Comparison of ENCODE assay signal across 8 cellular contexts in the genomic region with DNA sequence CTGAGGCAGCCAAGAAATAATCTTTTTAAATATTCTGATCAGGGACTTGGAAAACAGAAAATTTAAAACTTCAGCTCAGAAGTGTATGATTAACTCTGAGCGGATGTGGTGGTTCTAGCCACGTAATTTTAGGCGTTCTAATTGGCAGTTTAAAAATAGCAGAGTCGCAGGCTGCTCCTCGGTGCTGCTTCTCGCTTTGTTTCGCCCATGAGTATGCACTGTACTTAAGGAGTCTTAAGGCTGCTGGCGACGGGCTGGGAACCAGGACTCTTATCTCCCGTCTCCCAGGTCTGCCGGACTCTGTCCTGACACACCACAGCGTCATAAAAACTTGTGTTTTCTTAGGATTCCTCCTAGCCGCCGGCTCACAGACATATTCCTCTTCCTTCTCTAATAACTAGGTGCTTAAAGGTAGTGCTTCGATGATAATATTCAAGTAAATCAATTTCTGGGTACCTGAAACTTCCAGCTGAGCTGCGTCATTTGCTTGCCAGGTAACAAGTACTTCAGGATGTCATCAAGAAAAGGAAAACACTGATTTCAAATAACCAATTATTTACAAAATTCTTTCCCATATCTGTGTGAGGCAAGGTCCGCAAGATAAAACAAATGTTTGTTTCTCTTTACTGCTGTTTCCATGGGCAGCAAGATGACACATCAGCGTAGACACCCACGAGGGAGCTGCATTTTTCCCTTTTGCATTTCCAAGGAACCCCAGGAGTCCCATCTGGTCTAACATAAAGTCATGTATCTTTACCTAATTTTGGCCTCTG.
A peak's percentile ranks its signal among the peaks of the same experiment; 100 is the strongest.
DNase-seq lines count a peak whose midpoint lies in the region; ATAC-seq and TF ChIP-seq lines count a peak whose summit lies in the region.

No MANE protein-coding gene starts in this region.

- TF ChIP-seq POLR2A in esophagus muscularis mucosa (IDR thresholded peaks at IDR 0.05; ENCODE audit: low read depth), result no peak

- no peak overlapping the region for H2AK5ac ChIP-seq in neuronal stem cell (ENCODE audit: low read depth, low read length)

- no peak overlapping the region for H2BK15ac ChIP-seq in neuronal stem cell (ENCODE audit: low read length)

- H2BK120ac ChIP-seq in neuronal stem cell (ENCODE audit: low read depth, low read length), result no peak overlapping the region

- H2AFZ ChIP-seq in neuronal stem cell (ENCODE audit: low read length), result peak overlapping the region; percentile 47

- H3K23ac ChIP-seq in neuronal stem cell (ENCODE audit: low read depth, low read length, poor library complexity), result no peak overlapping the region

- H2BK12ac ChIP-seq in neuronal stem cell (ENCODE audit: low read length), result no peak overlapping the region

- H4K8ac ChIP-seq in neuronal stem cell (ENCODE audit: low read depth, low read length), result no peak overlapping the region

- H3K18ac ChIP-seq in neuronal stem cell (ENCODE audit: low read length), result no peak overlapping the region

- WGBS in esophagus muscularis mucosa, result 42% methylated on average over 19 of the region's 19 CpGs
- WGBS in neuronal stem cell (ENCODE audit: extremely low coverage in 2 of 2, insufficient read length in 2 of 2, insufficient replicate concordance in 1 of 2), 2 donors, result no CpG with 5 or more reads among the region's 19 CpGs

- no peaks in the 10 kb centered on the region for H3K9me3 ChIP-seq in esophagus muscularis mucosa
- peaks cover 0 to 4% of the 10 kb centered on the region in 2 donors for H3K9me3 ChIP-seq in neuronal stem cell (replicated peaks in 1 of 2; ENCODE audit: control insufficient read depth in 2 of 2, insufficient read depth in 1 of 2, low read depth in 1 of 2, low read length in 2 of 2)

- no peak for TF ChIP-seq EP300 in esophagus muscularis mucosa (IDR thresholded peaks at IDR 0.05)

- H3K36me3 ChIP-seq in esophagus muscularis mucosa, result no peaks in the 10 kb centered on the region
- no peaks in the 10 kb centered on the region for H3K36me3 ChIP-seq in neuronal stem cell (replicated peaks in 1 of 2; ENCODE audit: control insufficient read depth in 2 of 2, insufficient read depth in 2 of 2, low read length in 2 of 2)

- H3K14ac ChIP-seq in neuronal stem cell (ENCODE audit: low read length), result no peak overlapping the region

- ATAC-seq in GM18909 (IDR thresholded peaks at IDR 0.05; ENCODE audit: poor library complexity, unreplicated experiment) (peak; percentile 85), HG03175 (IDR thresholded peaks at IDR 0.05; ENCODE audit: unreplicated experiment) (peak; percentile 77)

- no peak overlapping the region for H4K91ac ChIP-seq in neuronal stem cell (ENCODE audit: low read depth, low read length, poor library complexity)

- no peak for TF ChIP-seq CTCF in esophagus muscularis mucosa (IDR thresholded peaks at IDR 0.05)

- H3K27ac ChIP-seq in esophagus muscularis mucosa (replicated peaks in 1 of 4) (peak overlapping the region in 1 of 4 donors; percentile 46), neuronal stem cell (replicated peaks; ENCODE audit: low read length) (no peak overlapping the region)

- H3K4me2 ChIP-seq in neuronal stem cell (ENCODE audit: insufficient read depth, low read length, poor library complexity, severe bottlenecking), result no peak overlapping the region

- H3K4me3 ChIP-seq in esophagus muscularis mucosa (peak overlapping the region in 3 of 4 donors; percentile 7 to 28 (median 21)), neuronal stem cell (ENCODE audit: low read length in 2 of 2) (no peak overlapping the region)

- H3K4me1 ChIP-seq in esophagus muscularis mucosa (peaks cover 0 to 6% (median 0%) of the 10 kb centered on the region in 4 donors), neuronal stem cell (ENCODE audit: control insufficient read depth in 2 of 2, insufficient read depth in 1 of 2, low read depth in 1 of 2, low read length in 2 of 2) (peaks cover 8 to 9% of the 10 kb centered on the region in 2 donors)

- no peaks in the 10 kb centered on the region for H3K79me1 ChIP-seq in neuronal stem cell (ENCODE audit: low read depth, low read length)

- H3K4ac ChIP-seq in neuronal stem cell (ENCODE audit: low read length), result no peak overlapping the region

- no peak overlapping the region for H2BK5ac ChIP-seq in neuronal stem cell (ENCODE audit: low read length)

- DNase-seq in AG08395 (ENCODE audit: low spot score), result peak; percentile 75
- DNase-seq in T1000 (lab: John Stamatoyannopoulos, UW), result peak; percentile 52
- no peak for DNase-seq in esophagus muscularis mucosa (ENCODE audit: extremely low spot score)
- no peak for DNase-seq in neuronal stem cell (ENCODE audit: low spot score)
- DNase-seq in NCI-H1436 treated with DMSO at 0.1 percent for 48 hours (lab: John Stamatoyannopoulos, UW), result no peak
- DNase-seq in activated CD8-positive, alpha-beta memory T cell treated with anti-CD3 and anti-CD28 coated beads, Interleukin-2, amount 50 U/mL, for 48 hours, result no peak

- intact Hi-C loops in esophagus muscularis mucosa (cut with DNase I), result no loop called here

- H3K9ac ChIP-seq in neuronal stem cell (ENCODE audit: low read depth, low read length, poor library complexity), result no peak overlapping the region

- H3K27me3 ChIP-seq in esophagus muscularis mucosa, result no peaks in the 10 kb centered on the region
- H3K27me3 ChIP-seq in neuronal stem cell (ENCODE audit: control insufficient read depth in 3 of 3, insufficient read depth in 3 of 3, low read depth in 1 of 3, low read length in 3 of 3), result no peaks in the 10 kb centered on the region

Comparison
In these comparisons a context has a peak if more than half of its experiments do, and no peak if none do; other contexts are left out.
1. DNase-seq: peak in AG08395 (single experiment) and T1000 (single experiment); none in esophagus muscularis mucosa (single experiment), neuronal stem cell (single experiment), NCI-H1436 treated with DMSO at 0.1 percent for 48 hours (single experiment) and activated CD8-positive, alpha-beta memory T cell treated with anti-CD3 and anti-CD28 coated beads, Interleukin-2, amount 50 U/mL, for 48 hours (single experiment).
2. H3K4me3 ChIP-seq: peak in esophagus muscularis mucosa (3 of 4); none in neuronal stem cell (0 of 2).